Comparison of ENCODE assay signal across 8 cellular contexts in genomic region chr5:173925449-173926071, GRCh38. TPM values are rescaled to one million over a fixed set of nuclear protein-coding genes. Genes with fewer than 3 reads are reported as not detected.
DNase-seq lines count a peak whose midpoint lies in the region; ATAC-seq, FAIRE-seq and TF ChIP-seq lines count a peak whose summit lies in the region.

No MANE protein-coding gene starts in this region.

- peaks cover 6 to 12% of the 10 kb centered on the region in 2 experiments; a peak in 2 of 5 replicates for H3K36me3 ChIP-seq in HepG2 (replicated peaks in 1 of 2; ENCODE audit: control insufficient read depth in 1 of 2, insufficient read depth in 2 of 2, low read length in 2 of 2)
- no peaks in the 10 kb centered on the region for H3K36me3 ChIP-seq in tibial nerve

- H3K36me3 Mint-ChIP-seq in T-helper 2 cell treated with Interferon-gamma antibody and Interleukin-4, amounts not matched to agents 5 μg/mL and 100 μg/mL, for 36 hours (ENCODE audit: low read depth): peaks cover 2% of the 10 kb centered on the region

- TF ChIP-seq CTCF in HepG2 (CRISPR knock-in tag; IDR thresholded peaks at IDR 0.05): peak; percentile 43
- TF ChIP-seq CTCF in tibial nerve (IDR thresholded peaks at IDR 0.05): peak in 3 of 5 experiments; percentile 30 to 44 (median 38)

- H2AFZ ChIP-seq in HepG2 (ENCODE audit: low read length): no peak overlapping the region

- no peak for TF ChIP-seq POLR2A in HepG2 (IDR thresholded peaks at IDR 0.05; ENCODE audit: insufficient read depth in 1 of 2, low read depth in 2 of 2, low read length in 2 of 2)
- no peak for TF ChIP-seq POLR2A in tibial nerve (IDR thresholded peaks at IDR 0.05)

- no peak overlapping the region for H3K4me3 ChIP-seq in HepG2 (replicated peaks in 1 of 3; ENCODE audit: insufficient read depth in 1 of 3, low read depth in 2 of 3, low read length in 3 of 3)
- H3K4me3 ChIP-seq in tibial nerve: no peak overlapping the region

- ATAC-seq in HepG2: no peak
- no peak for ATAC-seq in GM18907 (IDR thresholded peaks at IDR 0.05; ENCODE audit: unreplicated experiment)

- no TSS peak for BruUV-seq in HepG2 (replicated peaks; lab: Mats Ljungman, UMichigan)

- intact Hi-C loops in HepG2 (cut with micrococcal nuclease; ENCODE audit: unreplicated experiment) (no loop called here), posterior vena cava (cut with DNase I) (no loop called here)

- no peaks in the 10 kb centered on the region for H3K27me3 Mint-ChIP-seq in T-helper 2 cell treated with Interferon-gamma antibody and Interleukin-4, amounts not matched to agents 5 μg/mL and 100 μg/mL, for 36 hours (ENCODE audit: low read depth)

- H3K4me2 ChIP-seq in HepG2 (ENCODE audit: low read depth, low read length): no peak overlapping the region

- H3K9ac ChIP-seq in HepG2 (ENCODE audit: insufficient read depth, low read depth, low read length): no peak overlapping the region

- TF ChIP-seq EP300 in HepG2 (IDR thresholded peaks at IDR 0.05; ENCODE audit: low read depth in 2 of 2, low read length in 2 of 2) (no peak), HepG2 (CRISPR knock-in tag; IDR thresholded peaks at IDR 0.05; ENCODE audit: borderline replicate concordance) (no peak), tibial nerve (IDR thresholded peaks at IDR 0.05) (no peak)

- WGBS in HepG2 (ENCODE audit: low lambda C conversion rate): 64% methylated on average over 3 of the region's 3 CpGs
- 31 to 33% methylated on average over 3 of the region's 3 CpGs for WGBS in tibial nerve, 2 donors

- CTCF ChIA-PET in HepG2 (lab: Yijun Ruan, JAX; ENCODE audit: low intra/inter-chr PET ratio, low total read pairs): interaction anchor here (1.3 kb wide), 1 partner anchor 307 kb away, joined by 4 read pairs; no protein-coding TSS in a partner anchor

- H4K20me1 ChIP-seq in HepG2 (ENCODE audit: insufficient read depth, low read length): no peaks in the 10 kb centered on the region

- H3K79me2 ChIP-seq in HepG2 (ENCODE audit: insufficient read depth, low read length): peaks cover 22% of the 10 kb centered on the region

- no peak for TF ChIP-seq RAD21 in HepG2 (CRISPR knock-in tag; IDR thresholded peaks at IDR 0.05)

- FAIRE-seq in GM19239 (lab: Jason Lieb, UNC) (peak; percentile 87), HepG2 (lab: Jason Lieb, UNC) (no peak)

- POLR2A ChIA-PET in HepG2 (lab: Yijun Ruan, JAX): no interaction called here

- H3K4me1 ChIP-seq in HepG2 (ENCODE audit: insufficient read depth, low read length) (peaks cover 69% of the 10 kb centered on the region), tibial nerve (peaks cover 3 to 50% (median 9%) of the 10 kb centered on the region in 4 donors)

- H3K4me1 Mint-ChIP-seq in T-helper 2 cell treated with Interferon-gamma antibody and Interleukin-4, amounts not matched to agents 5 μg/mL and 100 μg/mL, for 36 hours (ENCODE audit: low read depth): peaks cover 3% of the 10 kb centered on the region

- no peaks in the 10 kb centered on the region for H3K27me3 ChIP-seq in HepG2 (ENCODE audit: control insufficient read depth in 1 of 2, insufficient read depth in 2 of 2, low read length in 2 of 2)
- H3K27me3 ChIP-seq in tibial nerve: no peaks in the 10 kb centered on the region

- in situ Hi-C loops in HepG2 (cut with HindIII; ENCODE audit: extremely low pct_ligation_motif_present, low pct_unique_long_range_greater_than_20kb): no loop called here

- H3K4me3 Mint-ChIP-seq in T-helper 2 cell treated with Interferon-gamma antibody and Interleukin-4, amounts not matched to agents 5 μg/mL and 100 μg/mL, for 36 hours: no peak overlapping the region

- H3K9me3 ChIP-seq in HepG2 (ENCODE audit: low read length): no peaks in the 10 kb centered on the region
- H3K9me3 ChIP-seq in tibial nerve: no peaks in the 10 kb centered on the region

- H3K27ac ChIP-seq in HepG2 (ENCODE audit: extremely low read length, insufficient read depth, low read length) (no peak overlapping the region), tibial nerve (peak overlapping the region in 1 of 4 donors; percentile 49)

- no peaks in the 10 kb centered on the region for H3K9me3 Mint-ChIP-seq in T-helper 2 cell treated with Interferon-gamma antibody and Interleukin-4, amounts not matched to agents 5 μg/mL and 100 μg/mL, for 36 hours

- H3K27ac Mint-ChIP-seq in T-helper 2 cell treated with Interferon-gamma antibody and Interleukin-4, amounts not matched to agents 5 μg/mL and 100 μg/mL, for 36 hours: no peak overlapping the region

- DNase-seq in AG20443 (ENCODE audit: low spot score) (peak; percentile 34), GM19239 (ENCODE audit: insufficient read length, low spot score) (no peak), HepG2 (ENCODE audit: low spot score) (no peak), tibial nerve (ENCODE audit: low spot score in 2 of 2) (peak in 1 of 2 donors; percentile 44), posterior vena cava (ENCODE audit: low spot score) (no peak)
- peak; percentile 8 for DNase-seq in T-helper 2 cell treated with Interferon-gamma antibody and Interleukin-4, amounts not matched to agents 5 μg/mL and 100 μg/mL, for 36 hours (ENCODE audit: low spot score)
- peak; percentile 27 for DNase-seq in central memory CD4-positive, alpha-beta T cell

TF ChIP-seq in HepG2, 621 proteins besides CTCF, POLR2A, EP300 and RAD21 (continues in another document):
- TF ChIP-seq, protein P1, sequence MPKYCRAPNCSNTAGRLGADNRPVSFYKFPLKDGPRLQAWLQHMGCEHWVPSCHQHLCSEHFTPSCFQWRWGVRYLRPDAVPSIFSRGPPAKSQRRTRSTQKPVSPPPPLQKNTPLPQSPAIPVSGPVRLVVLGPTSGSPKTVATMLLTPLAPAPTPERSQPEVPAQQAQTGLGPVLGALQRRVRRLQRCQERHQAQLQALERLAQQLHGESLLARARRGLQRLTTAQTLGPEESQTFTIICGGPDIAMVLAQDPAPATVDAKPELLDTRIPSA (CRISPR knock-in tag; IDR thresholded peaks at IDR 0.05; ENCODE audit: borderline replicate concordance): no peak
- TF ChIP-seq JUN (CRISPR knock-in tag; IDR thresholded peaks at IDR 0.05): no peak
- no peak for TF ChIP-seq ZMYM2 (CRISPR knock-in tag; IDR thresholded peaks at IDR 0.05)
- peak; percentile 55 for TF ChIP-seq STAG1 (CRISPR knock-in tag; IDR thresholded peaks at IDR 0.05)
- TF ChIP-seq MTA3 (CRISPR knock-in tag; IDR thresholded peaks at IDR 0.05): no peak
- TF ChIP-seq GATAD2A (CRISPR knock-in tag; IDR thresholded peaks at IDR 0.05): 0 out of 2 replicates have a peak, but pooled peaks have one; percentile 21
- no peak for TF ChIP-seq SP4 (CRISPR knock-in tag; IDR thresholded peaks at IDR 0.05)
- TF ChIP-seq ARNT (IDR thresholded peaks at IDR 0.05): no peak
- TF ChIP-seq ZBTB26 (CRISPR knock-in tag; IDR thresholded peaks at IDR 0.05; ENCODE audit: borderline replicate concordance): no peak
- TF ChIP-seq ZNF629 (CRISPR knock-in tag; conservative IDR thresholded peaks at IDR 0.05): no peak
- TF ChIP-seq ZNF503 (CRISPR knock-in tag; IDR thresholded peaks at IDR 0.05): no peak

RNA-seq across cellular contexts. Expression of gene CPEB4, which starts 37.4 kb away (rescaled TPM):
- 7.7 and 8.3 TPM in 2 replicates for total RNA-seq in HepG2 (2016; rRNA removed; fragmentation: Illumina TruSeq; extraction: Trizol)
- total RNA-seq in HepG2 (2016; cell fraction: cytosol; rRNA removed; fragmentation: Illumina TruSeq; extraction: Trizol; ENCODE audit: low read depth): 1.8 and 3.2 TPM in 2 replicates
- total RNA-seq in HepG2 (2016; cell fraction: insoluble cytoplasmic fraction; rRNA removed; fragmentation: Illumina TruSeq; extraction: Trizol): 8.3 and 11.9 TPM in 2 replicates
- total RNA-seq in HepG2 (2016; cell fraction: membrane; rRNA removed; fragmentation: Illumina TruSeq; extraction: Trizol): 3.4 and 3.7 TPM in 2 replicates
- 13.4 and 15.2 TPM in 2 replicates for total RNA-seq in HepG2 (2016; cell fraction: nucleus; rRNA removed; fragmentation: Illumina TruSeq; extraction: Trizol)
- polyA plus RNA-seq in HepG2 (2011; rRNA removed): 25.0 and 26.7 TPM in 2 replicates
- polyA plus RNA-seq in HepG2 (2011; cell fraction: cytosol; rRNA removed): 15.9 and 21.3 TPM in 2 replicates
- polyA plus RNA-seq in HepG2 (2011; cell fraction: nucleus; rRNA removed): 38.4 and 39.5 TPM in 2 replicates
- 21.1 and 22.8 TPM in 2 replicates for polyA plus RNA-seq in HepG2 (2012)
- 0.06 and 0.08 TPM in 2 replicates for polyA plus RNA-seq in HepG2 (2016; cell fraction: cytosol; fragmentation: Illumina TruSeq; extraction: Trizol; ENCODE audit: low read depth)
- 5.3 and 5.4 TPM in 2 replicates for polyA plus RNA-seq in HepG2 (2016; cell fraction: insoluble cytoplasmic fraction; fragmentation: Illumina TruSeq; extraction: Trizol; ENCODE audit: low read depth)
- 0.40 and 0.56 TPM in 2 replicates for polyA plus RNA-seq in HepG2 (2016; cell fraction: membrane; fragmentation: Illumina TruSeq; extraction: Trizol; ENCODE audit: low read depth)
- 8.8 and 10.3 TPM in 2 replicates for polyA plus RNA-seq in HepG2 (2016; cell fraction: nucleus; fragmentation: Illumina TruSeq; extraction: Trizol; ENCODE audit: insufficient read depth, low read depth)
- polyA minus RNA-seq in HepG2 (2011; rRNA and poly(A)+ RNA removed; ENCODE audit: low replicate concordance): 100 and 104 TPM in 2 replicates
- 49.4 and 55.2 TPM in 2 replicates for polyA minus RNA-seq in HepG2 (2011; cell fraction: cytosol; rRNA and poly(A)+ RNA removed)
- 151 and 216 TPM in 2 replicates for polyA minus RNA-seq in HepG2 (2011; cell fraction: nucleus; rRNA and poly(A)+ RNA removed)
- 10 to 100 TPM; 20.1 to 26.6 (median 24.2) TPM for total RNA-seq in tibial nerve
- 100 to 1,000 TPM in 1 of 2 donors, 10 to 100 TPM in 1; 51.9 to 102 TPM for total RNA-seq in posterior vena cava

Comparison
In these comparisons a context has a peak if more than half of its experiments do, and no peak if none do; other contexts are left out.
1. DNase-seq: peak in AG20443 (single experiment), T-helper 2 cell treated with Interferon-gamma antibody and Interleukin-4, amounts not matched to agents 5 μg/mL and 100 μg/mL, for 36 hours (single experiment) and central memory CD4-positive, alpha-beta T cell (single experiment); none in GM19239 (single experiment), HepG2 (single experiment) and posterior vena cava (single experiment).